In the genomic region with DNA sequence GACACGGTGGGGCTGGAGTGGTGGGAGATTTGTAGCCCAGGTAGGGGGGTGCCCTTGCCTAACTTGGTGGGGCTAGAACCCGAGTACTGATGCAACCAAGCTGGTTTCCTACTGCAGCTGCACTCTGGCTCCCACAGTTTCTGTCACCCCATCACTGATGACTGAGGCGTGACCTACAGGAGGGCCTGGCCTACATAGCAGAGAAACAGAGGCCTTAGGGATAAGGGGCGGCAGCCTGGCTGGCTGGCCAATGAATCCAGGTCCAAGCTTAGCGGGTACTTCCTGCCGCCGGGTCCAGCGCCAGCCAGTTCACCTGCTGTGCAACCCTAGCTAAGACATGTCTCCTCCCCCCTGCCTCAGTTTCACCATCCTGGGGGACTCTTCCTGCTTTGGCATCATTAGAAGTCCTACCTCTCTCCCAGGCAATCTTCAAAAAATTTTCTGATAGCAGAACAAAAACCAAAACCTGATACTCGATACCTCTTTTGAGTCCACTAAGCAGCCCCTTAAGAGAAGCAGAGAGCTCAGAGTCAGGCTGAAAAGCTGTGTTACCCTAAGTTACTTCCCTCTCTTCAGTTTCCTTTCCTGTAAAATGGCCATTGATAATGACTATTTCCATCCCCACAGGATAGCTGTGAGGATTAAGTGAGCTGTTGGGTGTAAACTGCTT, we compare ENCODE assay signal across 8 cellular contexts. TPM values are rescaled to one million over a fixed set of nuclear protein-coding genes. Genes with fewer than 3 reads are reported as not detected.
DNase-seq lines count a peak whose midpoint lies in the region; ATAC-seq, FAIRE-seq and TF ChIP-seq lines count a peak whose summit lies in the region.

No MANE protein-coding gene starts in this region.

- no peak for DNase-seq in astrocyte (ENCODE audit: low read depth)
- no peak for DNase-seq in body of pancreas
- DNase-seq in foreskin fibroblast = no peak
- DNase-seq in NCI-H510A (lab: John Stamatoyannopoulos, UW) = no peak
- DNase-seq in HT-29 (ENCODE audit: low spot score) = no peak

- peak overlapping the region; percentile 94 for H3K27ac Mint-ChIP-seq in astrocyte (ENCODE audit: unreplicated experiment)

- no peaks in the 10 kb centered on the region for H3K9me3 ChIP-seq in astrocyte (ENCODE audit: insufficient read depth, low read depth, low read length)
- H3K9me3 ChIP-seq in skeletal muscle tissue (ENCODE audit: control insufficient read depth in 3 of 3, low read length in 3 of 3) = no peaks in the 10 kb centered on the region
- no peaks in the 10 kb centered on the region for H3K9me3 ChIP-seq in body of pancreas

- no peak overlapping the region for H3K4me3 Mint-ChIP-seq in astrocyte (ENCODE audit: unreplicated experiment)

- peaks cover 4% of the 10 kb centered on the region for H3K36me3 Mint-ChIP-seq in astrocyte (ENCODE audit: low read depth, unreplicated experiment)

- peak overlapping the region; percentile 77 for H3K9ac ChIP-seq in astrocyte (ENCODE audit: low read length)
- no peak overlapping the region for H3K9ac ChIP-seq in skeletal muscle tissue (ENCODE audit: low read depth in 1 of 3, low read length in 3 of 3)

- no peak for TF ChIP-seq POLR2A in body of pancreas (IDR thresholded peaks at IDR 0.05)

- no peak for TF ChIP-seq CTCF in astrocyte (IDR thresholded peaks at IDR 0.05; ENCODE audit: insufficient read depth, low read depth, low read length)
- TF ChIP-seq CTCF in body of pancreas (IDR thresholded peaks at IDR 0.05) = no peak
- TF ChIP-seq CTCF in foreskin fibroblast (IDR thresholded peaks at IDR 0.05; ENCODE audit: low read depth, low read length) = no peak

- H3K36me3 ChIP-seq in astrocyte (ENCODE audit: insufficient read depth, low read length) = no peaks in the 10 kb centered on the region
- H3K36me3 ChIP-seq in skeletal muscle tissue (ENCODE audit: control insufficient read depth in 3 of 3, insufficient read depth in 3 of 3, low read length in 3 of 3) = peaks cover 0 to under 1% (median 0%) of the 10 kb centered on the region in 3 donors
- no peaks in the 10 kb centered on the region for H3K36me3 ChIP-seq in body of pancreas (replicated peaks in 1 of 2; ENCODE audit: insufficient read depth in 1 of 2, low read depth in 2 of 2)

- ATAC-seq in GM19324 (IDR thresholded peaks at IDR 0.05; ENCODE audit: low FRiP score, unreplicated experiment) (peak; percentile 30), HG02938 (IDR thresholded peaks at IDR 0.05; ENCODE audit: unreplicated experiment) (peak; percentile 41), body of pancreas (no peak)

- peak overlapping the region; percentile 60 for H3K27ac ChIP-seq in astrocyte (ENCODE audit: low read depth, low read length)
- H3K27ac ChIP-seq in skeletal muscle tissue (ENCODE audit: low read depth, low read length) = peak overlapping the region; percentile 28
- peak overlapping the region in 2 of 4 donors; percentile 64 to 71 for H3K27ac ChIP-seq in body of pancreas

- H3K9me3 Mint-ChIP-seq in astrocyte (ENCODE audit: unreplicated experiment) = no peaks in the 10 kb centered on the region

- H2AFZ ChIP-seq in astrocyte (ENCODE audit: low read depth, low read length) = no peak overlapping the region

- H3K27me3 Mint-ChIP-seq in astrocyte (ENCODE audit: low read depth, unreplicated experiment) = no peaks in the 10 kb centered on the region

- peaks cover 2% of the 10 kb centered on the region for H4K20me1 ChIP-seq in astrocyte (ENCODE audit: insufficient read depth, low read length)

- peak overlapping the region; percentile 60 for H3K4me2 ChIP-seq in astrocyte (ENCODE audit: low read length)

- H3K4me1 Mint-ChIP-seq in astrocyte (ENCODE audit: low read depth, unreplicated experiment) = peaks cover 42% of the 10 kb centered on the region

- FAIRE-seq in astrocyte (lab: Jason Lieb, UNC) = no peak

- intact Hi-C loops in body of pancreas (cut with DNase I) = no loop called here

- H3K79me2 ChIP-seq in astrocyte (ENCODE audit: insufficient read depth, low read length) = no peaks in the 10 kb centered on the region

- 72 to 85% methylated on average over 8 to 9 of the region's 9 CpGs for WGBS in body of pancreas, 2 donors

- H3K4me3 ChIP-seq in astrocyte (ENCODE audit: insufficient read depth, low read depth, low read length) = no peak overlapping the region
- H3K4me3 ChIP-seq in skeletal muscle tissue (ENCODE audit: low read length in 3 of 3) = no peak overlapping the region
- no peak overlapping the region for H3K4me3 ChIP-seq in body of pancreas
- H3K4me3 ChIP-seq in foreskin fibroblast (ENCODE audit: low read depth in 1 of 2, low read length in 2 of 2) = no peak overlapping the region

- H3K4me1 ChIP-seq in astrocyte (ENCODE audit: insufficient read depth, low read length) (peaks cover 49% of the 10 kb centered on the region), skeletal muscle tissue (ENCODE audit: control insufficient read depth in 3 of 3, insufficient read depth in 3 of 3, low read length in 3 of 3) (peaks cover 25 to 39% (median 31%) of the 10 kb centered on the region in 3 donors), body of pancreas (peaks cover 20% of the 10 kb centered on the region)

- H3K27me3 ChIP-seq in astrocyte (ENCODE audit: insufficient read depth, low read length) (no peaks in the 10 kb centered on the region), skeletal muscle tissue (ENCODE audit: control insufficient read depth in 3 of 3, insufficient read depth in 3 of 3, low read length in 3 of 3) (no peaks in the 10 kb centered on the region), body of pancreas (no peaks in the 10 kb centered on the region)

RNA-seq across cellular contexts. Expression of gene RNF19B, which starts 27.3 kb away (rescaled TPM):
- total RNA-seq in astrocyte = 25.8 and 29.7 TPM in 2 replicates
- total RNA-seq in skeletal muscle tissue = 5.7 TPM
- 10 to 100 TPM in 1 of 2 donors, 1 to 10 TPM in 1; 7.5 to 19.8 TPM for total RNA-seq in body of pancreas
- 15.8 and 19.2 TPM in 2 replicates for total RNA-seq in HT-29 (2014; rRNA removed; shearing (Covaris generic))

RNA-seq across cellular contexts. Expression of gene AK2, which starts 44.7 kb away (rescaled TPM):
- 126 and 138 TPM in 2 replicates for total RNA-seq in astrocyte
- 64.2 TPM for total RNA-seq in skeletal muscle tissue
- total RNA-seq in body of pancreas = 100 to 1,000 TPM in 1 of 2 donors, 10 to 100 TPM in 1; 76.8 to 533 TPM
- total RNA-seq in HT-29 (2014; rRNA removed; shearing (Covaris generic)) = 204 and 223 TPM in 2 replicates
